ENCODE assay signal across 7 cellular contexts in the genomic region with DNA sequence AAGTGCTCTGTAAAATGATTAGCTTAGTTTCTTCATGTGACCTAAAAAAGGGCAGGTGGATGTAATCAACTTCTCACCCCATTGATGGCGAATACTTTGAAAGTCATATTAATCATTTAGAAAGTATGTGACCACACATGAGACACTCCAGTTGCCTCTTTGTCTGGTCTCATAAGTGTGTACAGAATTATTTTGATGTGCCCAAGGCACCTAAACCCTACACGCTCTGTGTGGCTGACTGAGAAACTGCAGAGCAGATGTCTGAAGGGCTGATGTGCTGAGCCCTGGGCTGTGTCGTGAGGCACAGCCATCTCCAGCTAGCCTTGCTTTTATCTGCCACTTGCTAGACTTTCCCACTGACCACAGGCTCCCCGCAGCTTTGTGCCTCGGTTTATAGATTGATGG. TPM values are rescaled to one million over a fixed set of nuclear protein-coding genes. Genes with fewer than 3 reads are reported as not detected.
DNase-seq lines count a peak whose midpoint lies in the region; ATAC-seq lines count a peak whose summit lies in the region.

No MANE protein-coding gene starts in this region.

- intact Hi-C loops in left ventricle myocardium superior (cut with micrococcal nuclease) (no loop called here), aorta (cut with DNase I) (no loop called here)

- 54 to 56% methylated on average over 5 of the region's 5 CpGs for WGBS in aorta, 2 donors

- no peaks in the 10 kb centered on the region for H3K9me3 ChIP-seq in aorta (ENCODE audit: control insufficient read depth, low read length)

- H3K27ac ChIP-seq in aorta (ENCODE audit: low read depth in 1 of 2, low read length in 2 of 2): no peak overlapping the region

- no peak overlapping the region for H3K4me3 ChIP-seq in aorta (ENCODE audit: low read length in 2 of 2)

- peak; percentile 100 for ATAC-seq in GM18519 (IDR thresholded peaks at IDR 0.05; ENCODE audit: low FRiP score, unreplicated experiment)
- peak; percentile 100 for ATAC-seq in GM21381 (IDR thresholded peaks at IDR 0.05; ENCODE audit: unreplicated experiment)
- ATAC-seq in HG03280 (IDR thresholded peaks at IDR 0.05; ENCODE audit: unreplicated experiment): peak; percentile 100
- ATAC-seq in left ventricle myocardium superior: peak; percentile 7
- ATAC-seq in aorta (ENCODE audit: low FRiP score): no peak

- H3K36me3 ChIP-seq in aorta (ENCODE audit: control insufficient read depth in 1 of 2, insufficient read depth in 2 of 2, low read length in 1 of 2): no peaks in the 10 kb centered on the region

- peaks cover 0 to 2% of the 10 kb centered on the region in 2 donors for H3K4me1 ChIP-seq in aorta (ENCODE audit: control insufficient read depth in 1 of 2, insufficient read depth in 2 of 2, low read length in 2 of 2)

- peaks cover 0 to 2% of the 10 kb centered on the region in 2 donors for H3K27me3 ChIP-seq in aorta (ENCODE audit: control insufficient read depth in 1 of 2, insufficient read depth in 2 of 2, low read length in 1 of 2)

- DNase-seq in left ventricle myocardium superior (no peak), aorta (no peak), NCI-H446 (lab: John Stamatoyannopoulos, UW) (no peak)
- DNase-seq in activated CD8-positive, alpha-beta memory T cell treated with anti-CD3 and anti-CD28 coated beads, Interleukin-2, amount 50 U/mL, for 48 hours: no peak

RNA-seq across cellular contexts. Expression of a gene that starts 26.9 kb away (rescaled TPM):
- total RNA-seq in left ventricle myocardium superior: 30.6 TPM
- under 1 TPM in 1 of 2 donors, not detected in 1; 0.54 TPM for total RNA-seq in aorta
- 1 to 10 TPM in 1 of 2 donors, under 1 TPM in 1; 0.10 to 1.6 TPM for polyA plus RNA-seq in aorta

Comparison
In these comparisons a context has a peak if more than half of its experiments do, and no peak if none do; other contexts are left out.
1. RNA of a gene that starts 26.9 kb away (total RNA-seq): 30.6 TPM in left ventricle myocardium superior (single experiment); 0.54 TPM in aorta; every median in the first group is over 10 times any median in the second.